In genomic region chr14:55037995-55038394, GRCh38 we compare ENCODE assay signal across 6 cellular contexts. TPM values are rescaled to one million over a fixed set of nuclear protein-coding genes. Genes with fewer than 3 reads are reported as not detected.
DNase-seq lines count a peak whose midpoint lies in the region; ATAC-seq, FAIRE-seq and TF ChIP-seq lines count a peak whose summit lies in the region.
"Not testable (repeated sequence)": the region's sequence is repeated elsewhere in the genome, so short reads cannot be mapped to it uniquely, and the experiment has no call there.

No MANE protein-coding gene starts in this region.

- H3K4me3 Mint-ChIP-seq in activated CD8-positive, alpha-beta T cell treated with anti-CD3 and anti-CD28 coated beads, Interleukin-2, amount 10 ng/mL, durations not matched to agents 7 days and 5 days; endodermal cell; progenitor cell of endocrine pancreas (ENCODE audit: low read depth): not testable (repeated sequence)

- not testable (repeated sequence) for H3K9me2 ChIP-seq in PC-3 (replicated peaks; ENCODE audit: low read length)

- not testable (repeated sequence) for DNase-seq in PC-3; activated CD8-positive, alpha-beta T cell treated with anti-CD3 and anti-CD28 coated beads, Interleukin-2, amount 10 ng/mL, durations not matched to agents 7 days and 5 days; GM12878 (ENCODE audit: low read depth, low spot score); endodermal cell; progenitor cell of endocrine pancreas (ENCODE audit: low spot score, unreplicated experiment)

- TF ChIP-seq CTCF in PC-3 (conservative IDR thresholded peaks at IDR 0.05; ENCODE audit: low read depth, low read length); GM12878 (IDR thresholded peaks at IDR 0.05 in 2 of 3, conservative IDR thresholded peaks at IDR 0.05 in 1 of 3; ENCODE audit: control insufficient read depth in 2 of 3, extremely low read depth in 1 of 3, insufficient read depth in 1 of 3, low read depth in 3 of 3, low read length in 3 of 3); endodermal cell (conservative IDR thresholded peaks at IDR 0.05); progenitor cell of endocrine pancreas (IDR thresholded peaks at IDR 0.05; ENCODE audit: unreplicated experiment): not testable (repeated sequence)

- not testable (repeated sequence) for TF ChIP-seq POLR2A in GM12878 (IDR thresholded peaks at IDR 0.05; ENCODE audit: low read depth, low read length)

- ATAC-seq in HG02610 (IDR thresholded peaks at IDR 0.05; ENCODE audit: unreplicated experiment) (peak; percentile 40), PC-3 (peak; percentile 19; the same call in 1 of the 2 replicates), GM12878 (peak; percentile 57)
- ATAC-seq in activated CD8-positive, alpha-beta T cell treated with anti-CD3 and anti-CD28 coated beads, Interleukin-2, amount 10 ng/mL, durations not matched to agents 7 days and 5 days, result not testable (repeated sequence)

- H3K9ac ChIP-seq in PC-3 (ENCODE audit: low read length); GM12878 (ENCODE audit: control insufficient read depth, insufficient read depth, low read length); endodermal cell (ENCODE audit: extremely low read depth, low read length, poor library complexity, severe bottlenecking): not testable (repeated sequence)

- H2AFZ ChIP-seq in PC-3 (ENCODE audit: low read length); GM12878 (ENCODE audit: control insufficient read depth, low read depth, low read length): not testable (repeated sequence)

- TF ChIP-seq EP300 in GM12878 (IDR thresholded peaks at IDR 0.05; ENCODE audit: borderline replicate concordance in 1 of 2, control insufficient read depth in 1 of 2, low read depth in 2 of 2, low read length in 2 of 2), result not testable (repeated sequence)

- not testable (repeated sequence) for H3K9me3 Mint-ChIP-seq in activated CD8-positive, alpha-beta T cell treated with anti-CD3 and anti-CD28 coated beads, Interleukin-2, amount 10 ng/mL, durations not matched to agents 7 days and 5 days (ENCODE audit: insufficient read depth); endodermal cell; progenitor cell of endocrine pancreas (ENCODE audit: low read depth)

- TF ChIP-seq RAD21 in GM12878 (IDR thresholded peaks at IDR 0.05; ENCODE audit: insufficient read depth, low read depth, low read length), result not testable (repeated sequence)

- H3K36me3 Mint-ChIP-seq in activated CD8-positive, alpha-beta T cell treated with anti-CD3 and anti-CD28 coated beads, Interleukin-2, amount 10 ng/mL, durations not matched to agents 7 days and 5 days (ENCODE audit: low read depth), result peaks cover 54% of the 10 kb centered on the region
- H3K36me3 Mint-ChIP-seq in endodermal cell (ENCODE audit: low read depth) (peaks cover 61% of the 10 kb centered on the region), progenitor cell of endocrine pancreas (ENCODE audit: insufficient read depth) (peaks cover 22% of the 10 kb centered on the region)

- not testable (repeated sequence) for H3K4me1 Mint-ChIP-seq in activated CD8-positive, alpha-beta T cell treated with anti-CD3 and anti-CD28 coated beads, Interleukin-2, amount 10 ng/mL, durations not matched to agents 7 days and 5 days (ENCODE audit: low read depth); endodermal cell; progenitor cell of endocrine pancreas (ENCODE audit: low read depth)

- CTCF ChIA-PET in PC-3 (lab: Charles Lee); GM12878 (lab: Yijun Ruan, JAX): not testable (repeated sequence)
- CTCF ChIA-PET in activated CD8-positive, alpha-beta T cell treated with anti-CD3 and anti-CD28 coated beads, Interleukin-2, amount 10 ng/mL, durations not matched to agents 7 days and 5 days (lab: Charles Lee), result interaction anchor here (0.8 to 2.8 kb wide), 3 partner anchors 9 to 13 kb away, joined by 3 to 10 read pairs (median 5); partner anchors contain the start of genes MAPK1IP1L, SOCS4 and WDHD1

- not testable (repeated sequence) for H4K20me1 ChIP-seq in PC-3 (ENCODE audit: low read length); GM12878 (ENCODE audit: control insufficient read depth, insufficient read depth)

- H3F3A ChIP-seq in PC-3 (ENCODE audit: low read length, unreplicated experiment), result peaks cover 11% of the 10 kb centered on the region

- POLR2A ChIA-PET in PC-3 (lab: Charles Lee; ENCODE audit: unreplicated experiment) (interaction anchor here (1.0 to 1.1 kb wide), 2 partner anchors 11 to 13 kb away, joined by 3 to 6 read pairs; partner anchors contain the start of genes MAPK1IP1L, SOCS4 and WDHD1), GM12878 (lab: Charles Lee) (interaction anchor here (0.6 to 1.4 kb wide), 2 partner anchors 14 to 16 kb away, joined by 4 to 6 read pairs; partner anchors contain the start of gene MAPK1IP1L)
- POLR2A ChIA-PET in activated CD8-positive, alpha-beta T cell treated with anti-CD3 and anti-CD28 coated beads, Interleukin-2, amount 10 ng/mL, durations not matched to agents 7 days and 5 days (lab: Charles Lee), result interaction anchor here (1.3 to 2.2 kb wide), 2 partner anchors 9 to 11 kb away, joined by 6 to 16 read pairs; partner anchors contain the start of genes SOCS4 and WDHD1

- not testable (repeated sequence) for BruUV-seq in PC-3 (replicated peaks; lab: Mats Ljungman, UMichigan); GM12878 (replicated peaks; lab: Mats Ljungman, UMichigan)

- H3K79me2 ChIP-seq in PC-3 (ENCODE audit: low read length) (peaks cover 24% of the 10 kb centered on the region), GM12878 (ENCODE audit: control insufficient read depth, insufficient read depth, low read length) (peaks cover 14% of the 10 kb centered on the region)

- not testable (repeated sequence) for H3K4me2 ChIP-seq in PC-3 (ENCODE audit: low read length); GM12878 (ENCODE audit: control insufficient read depth, insufficient read depth)

- H3K27ac Mint-ChIP-seq in activated CD8-positive, alpha-beta T cell treated with anti-CD3 and anti-CD28 coated beads, Interleukin-2, amount 10 ng/mL, durations not matched to agents 7 days and 5 days, result peak overlapping the region; percentile 52
- H3K27ac Mint-ChIP-seq in endodermal cell, result not testable (repeated sequence)
- peak overlapping the region; percentile 59 for H3K27ac Mint-ChIP-seq in progenitor cell of endocrine pancreas

- H3K4me3 ChIP-seq in PC-3 (ENCODE audit: low read length); GM12878: not testable (repeated sequence)
- peak overlapping the region; percentile 18 for H3K4me3 ChIP-seq in endodermal cell (ENCODE audit: low read length)

- H3K4me1 ChIP-seq in PC-3 (ENCODE audit: insufficient read depth, low read length), result peaks cover 16% of the 10 kb centered on the region
- not testable (repeated sequence) for H3K4me1 ChIP-seq in GM12878 (ENCODE audit: control insufficient read depth, insufficient read depth, low read length); endodermal cell (ENCODE audit: control insufficient read depth, insufficient read depth, low read length)

- SMC1A ChIA-PET in GM12878 (lab: Charles Lee; ENCODE audit: uncharacterized antibody, unreplicated experiment), result interaction anchor here (1.1 to 1.3 kb wide), 2 partner anchors 9 to 34 kb away, joined by 3 to 4 read pairs; no protein-coding TSS in a partner anchor

- H3K27me3 Mint-ChIP-seq in activated CD8-positive, alpha-beta T cell treated with anti-CD3 and anti-CD28 coated beads, Interleukin-2, amount 10 ng/mL, durations not matched to agents 7 days and 5 days (ENCODE audit: low read depth); progenitor cell of endocrine pancreas: not testable (repeated sequence)
- peaks cover 49% of the 10 kb centered on the region for H3K27me3 Mint-ChIP-seq in endodermal cell (ENCODE audit: insufficient read depth)

- not testable (repeated sequence) for FAIRE-seq in GM12878 (lab: Jason Lieb, UNC)

- in situ Hi-C loops in GM12878 (cut with MboI), result not testable (repeated sequence)

- H3K27ac ChIP-seq in PC-3 (ENCODE audit: low read length); GM12878 (ENCODE audit: control insufficient read depth, insufficient read depth); endodermal cell (ENCODE audit: low read depth, low read length): not testable (repeated sequence)

- not testable (repeated sequence) for H3K9me3 ChIP-seq in PC-3 (ENCODE audit: low read length); GM12878 (replicated peaks; ENCODE audit: control insufficient read depth, insufficient read depth, low read length)
- peaks cover 11% of the 10 kb centered on the region for H3K9me3 ChIP-seq in endodermal cell (ENCODE audit: control insufficient read depth, low read length)

- RAD21 ChIA-PET in GM12878 (lab: Charles Lee; ENCODE audit: unreplicated experiment), result not testable (repeated sequence)

- H3K36me3 ChIP-seq in PC-3 (ENCODE audit: low read depth, low read length), result peaks cover 30% of the 10 kb centered on the region
- H3K36me3 ChIP-seq in GM12878 (ENCODE audit: control insufficient read depth in 2 of 2, insufficient read depth in 2 of 2, low read length in 1 of 2), result peaks cover 3 to 16% of the 10 kb centered on the region in 2 experiments; a peak in 3 of 4 replicates
- H3K36me3 ChIP-seq in endodermal cell (ENCODE audit: control insufficient read depth, insufficient read depth, low read length), result peaks cover 54% of the 10 kb centered on the region

- intact Hi-C loops in PC-3 (cut with micrococcal nuclease); GM12878 (cut with micrococcal nuclease; ENCODE audit: unreplicated experiment): not testable (repeated sequence)

- not testable (repeated sequence) for H3K27me3 ChIP-seq in PC-3 (ENCODE audit: low read length); GM12878 (replicated peaks in 1 of 2; ENCODE audit: control insufficient read depth in 2 of 2, insufficient read depth in 2 of 2, low read length in 1 of 2); endodermal cell (ENCODE audit: control insufficient read depth, insufficient read depth, low read length, poor library complexity, severe bottlenecking)

RNA-seq across cellular contexts. Expression of gene SOCS4, which starts 11.0 kb away (rescaled TPM):
- total RNA-seq in PC-3 (2014; rRNA removed) (21.9 and 22.5 TPM in 2 replicates), GM12878 (2014; rRNA removed) (20.5 and 25.8 TPM in 2 replicates), GM12878 (2014; rRNA removed; fragmentation: Illumina TruSeq; extraction: Trizol) (30.6 and 31.0 TPM in 2 replicates), GM12878 (2021) (27.9 and 31.5 TPM in 2 replicates), endodermal cell (10 to 100 TPM; 28.0 to 32.0 TPM), progenitor cell of endocrine pancreas (23.7 and 25.0 TPM in 2 replicates)
- total RNA-seq in activated CD8-positive, alpha-beta T cell treated with anti-CD3 and anti-CD28 coated beads, Interleukin-2, amount 10 ng/mL, durations not matched to agents 7 days and 5 days, result 10 to 100 TPM; 26.7 to 36.5 TPM
- 39.6 and 43.0 TPM in 2 replicates for total RNA-seq in GM12878 (2013; cell fraction: nucleolus; rRNA removed)
- 4.6 TPM for polyA plus RNA-seq in GM12878 (2011; ENCODE audit: low read depth)
- polyA plus RNA-seq in GM12878 (2011; rRNA removed) (25.1 and 35.7 TPM in 2 replicates), GM12878 (2014; fragmentation: Illumina TruSeq; extraction: Trizol) (23.7 and 30.9 TPM in 2 replicates), GM12878 (2014; fragmentation: Nextera tagmentation; extraction: Ambion mirVana) (1 to 10 TPM; 5.7 to 7.6 TPM), GM12878 (2014; rRNA removed) (13.2 and 14.7 TPM in 2 replicates), GM12878 (2016; fragmentation: Nextera tagmentation; extraction: Ambion mirVana) (10 to 100 TPM; 18.4 to 21.0 TPM)
- polyA plus RNA-seq in GM12878 (2011; cell fraction: cytosol; rRNA removed), result 9.1 and 9.8 TPM in 2 replicates
- 8.7 and 10.7 TPM in 2 replicates for polyA plus RNA-seq in GM12878 (2011; cell fraction: nucleus; rRNA removed)
- polyA plus RNA-seq in GM12878 (2012), result 9.8 and 10.4 TPM in 2 replicates
- 12.7 and 22.1 TPM in 2 replicates for polyA minus RNA-seq in GM12878 (2011; rRNA and poly(A)+ RNA removed)
- polyA minus RNA-seq in GM12878 (2011; cell fraction: cytosol; rRNA and poly(A)+ RNA removed), result 7.1 and 7.3 TPM in 2 replicates
- 7.1 and 22.7 TPM in 2 replicates for polyA minus RNA-seq in GM12878 (2011; cell fraction: nucleus; rRNA and poly(A)+ RNA removed)
- 18.8 TPM for polyA plus RNA-seq in endodermal cell (2013, experiment 1 of 2)
- 18.8 TPM for polyA plus RNA-seq in endodermal cell (2013, experiment 2 of 2)

RNA-seq across cellular contexts. Expression of gene WDHD1, which starts 11.1 kb away (rescaled TPM):
- total RNA-seq in PC-3 (2014; rRNA removed) (45.9 and 47.1 TPM in 2 replicates), GM12878 (2014; rRNA removed) (21.9 and 25.7 TPM in 2 replicates), GM12878 (2014; rRNA removed; fragmentation: Illumina TruSeq; extraction: Trizol) (32.7 and 33.5 TPM in 2 replicates), GM12878 (2021) (37.9 and 38.7 TPM in 2 replicates), endodermal cell (10 to 100 TPM; 63.4 to 99.3 TPM), progenitor cell of endocrine pancreas (30.9 and 31.4 TPM in 2 replicates)
- total RNA-seq in activated CD8-positive, alpha-beta T cell treated with anti-CD3 and anti-CD28 coated beads, Interleukin-2, amount 10 ng/mL, durations not matched to agents 7 days and 5 days, result 10 to 100 TPM; 45.9 to 46.6 TPM
- 31.5 and 31.8 TPM in 2 replicates for total RNA-seq in GM12878 (2013; cell fraction: nucleolus; rRNA removed)
- 5.4 TPM for polyA plus RNA-seq in GM12878 (2011; ENCODE audit: low read depth)
- polyA plus RNA-seq in GM12878 (2011; rRNA removed) (34.2 and 57.1 TPM in 2 replicates), GM12878 (2014; fragmentation: Illumina TruSeq; extraction: Trizol) (31.8 and 32.9 TPM in 2 replicates), GM12878 (2014; fragmentation: Nextera tagmentation; extraction: Ambion mirVana) (10 to 100 TPM; 11.3 to 14.8 TPM), GM12878 (2014; rRNA removed) (14.8 and 17.8 TPM in 2 replicates), GM12878 (2016; fragmentation: Nextera tagmentation; extraction: Ambion mirVana) (10 to 100 TPM; 46.3 to 50.5 TPM)
- polyA plus RNA-seq in GM12878 (2011; cell fraction: cytosol; rRNA removed), result 11.1 and 11.2 TPM in 2 replicates
- 13.5 and 17.7 TPM in 2 replicates for polyA plus RNA-seq in GM12878 (2011; cell fraction: nucleus; rRNA removed)
- polyA plus RNA-seq in GM12878 (2012), result 8.7 and 13.4 TPM in 2 replicates
- polyA minus RNA-seq in GM12878 (2011; rRNA and poly(A)+ RNA removed), result 35.6 and 56.1 TPM in 2 replicates
- polyA minus RNA-seq in GM12878 (2011; cell fraction: cytosol; rRNA and poly(A)+ RNA removed), result 12.8 and 16.4 TPM in 2 replicates
- polyA minus RNA-seq in GM12878 (2011; cell fraction: nucleus; rRNA and poly(A)+ RNA removed), result 14.1 and 21.7 TPM in 2 replicates
- 34.0 TPM for polyA plus RNA-seq in endodermal cell (2013, experiment 1 of 2)
- polyA plus RNA-seq in endodermal cell (2013, experiment 2 of 2), result 31.7 TPM

RNA-seq across cellular contexts. Expression of gene MAPK1IP1L, which starts 13.5 kb away (rescaled TPM):
- total RNA-seq in PC-3 (2014; rRNA removed) (73.9 and 75.9 TPM in 2 replicates), GM12878 (2014; rRNA removed) (37.7 and 44.6 TPM in 2 replicates), GM12878 (2014; rRNA removed; fragmentation: Illumina TruSeq; extraction: Trizol) (48.9 and 50.4 TPM in 2 replicates), GM12878 (2021) (101 and 105 TPM in 2 replicates), endodermal cell (100 to 1,000 TPM; 122 to 153 TPM), progenitor cell of endocrine pancreas (139 and 140 TPM in 2 replicates)
- 100 to 1,000 TPM; 105 to 106 TPM for total RNA-seq in activated CD8-positive, alpha-beta T cell treated with anti-CD3 and anti-CD28 coated beads, Interleukin-2, amount 10 ng/mL, durations not matched to agents 7 days and 5 days
- 94.4 and 113 TPM in 2 replicates for total RNA-seq in GM12878 (2013; cell fraction: nucleolus; rRNA removed)
- polyA plus RNA-seq in GM12878 (2011; ENCODE audit: low read depth), result 25.2 TPM
- polyA plus RNA-seq in GM12878 (2011; rRNA removed) (52.8 and 80.1 TPM in 2 replicates), GM12878 (2014; fragmentation: Illumina TruSeq; extraction: Trizol) (68.5 and 90.1 TPM in 2 replicates), GM12878 (2014; fragmentation: Nextera tagmentation; extraction: Ambion mirVana) (10 to 100 TPM; 55.7 to 66.0 TPM), GM12878 (2014; rRNA removed) (54.2 and 58.1 TPM in 2 replicates), GM12878 (2016; fragmentation: Nextera tagmentation; extraction: Ambion mirVana) (100 to 1,000 TPM; 107 to 117 TPM)
- polyA plus RNA-seq in GM12878 (2011; cell fraction: cytosol; rRNA removed), result 231 and 264 TPM in 2 replicates
- polyA plus RNA-seq in GM12878 (2011; cell fraction: nucleus; rRNA removed), result 91.5 and 98.1 TPM in 2 replicates
- polyA plus RNA-seq in GM12878 (2012), result 53.2 and 62.6 TPM in 2 replicates
- 146 and 276 TPM in 2 replicates for polyA minus RNA-seq in GM12878 (2011; rRNA and poly(A)+ RNA removed)
- 154 and 162 TPM in 2 replicates for polyA minus RNA-seq in GM12878 (2011; cell fraction: cytosol; rRNA and poly(A)+ RNA removed)
- polyA minus RNA-seq in GM12878 (2011; cell fraction: nucleus; rRNA and poly(A)+ RNA removed), result 19.2 and 36.5 TPM in 2 replicates
- 124 TPM for polyA plus RNA-seq in endodermal cell (2013, experiment 1 of 2)
- 111 TPM for polyA plus RNA-seq in endodermal cell (2013, experiment 2 of 2)
